Comparison of ENCODE assay signal across 2 cellular contexts in genomic region chr9:78860806-78861475, GRCh38.
TF ChIP-seq lines count a peak whose summit lies in the region.

No MANE protein-coding gene starts in this region.

TF ChIP-seq in IMR-90, 13 proteins besides CTCF, POLR2A, EP300 and RAD21 (continued from another document):
- no peak for TF ChIP-seq ELK1 (IDR thresholded peaks at IDR 0.05; ENCODE audit: borderline replicate concordance, low read depth, low read length)
- no peak for TF ChIP-seq NFE2L2 (IDR thresholded peaks at IDR 0.05; ENCODE audit: low read depth, low read length)
- no peak for TF ChIP-seq USF2 (IDR thresholded peaks at IDR 0.05; ENCODE audit: low read depth, low read length)
- no peak for TF ChIP-seq SMC3 (IDR thresholded peaks at IDR 0.05; ENCODE audit: low read depth, low read length)
- no peak for TF ChIP-seq CHD1 (IDR thresholded peaks at IDR 0.05; ENCODE audit: low read depth, low read length)
- no peak for TF ChIP-seq CEBPB (IDR thresholded peaks at IDR 0.05; ENCODE audit: low read depth, low read length)
- TF ChIP-seq FOS (IDR thresholded peaks at IDR 0.05; ENCODE audit: low read depth, low read length): no peak
- TF ChIP-seq RCOR1 (IDR thresholded peaks at IDR 0.05; ENCODE audit: insufficient replicate concordance, low read length): no peak
- no peak for TF ChIP-seq MAZ (IDR thresholded peaks at IDR 0.05; ENCODE audit: borderline replicate concordance, low read depth, low read length)
- no peak for TF ChIP-seq MAFK (IDR thresholded peaks at IDR 0.05; ENCODE audit: low read depth, low read length)

TF ChIP-seq in GM12878, 131 proteins besides CTCF, POLR2A, EP300 and RAD21 (continued from another document):
- no peak for TF ChIP-seq PRDM15 (CRISPR knock-in tag; IDR thresholded peaks at IDR 0.05)
- no peak for TF ChIP-seq ATF2 (IDR thresholded peaks at IDR 0.05; ENCODE audit: low read length)
- no peak for TF ChIP-seq CBFB (IDR thresholded peaks at IDR 0.05; ENCODE audit: low read depth)
- TF ChIP-seq USF2 (IDR thresholded peaks at IDR 0.05; ENCODE audit: borderline replicate concordance, low read depth, low read length): no peak
- TF ChIP-seq WRNIP1 (IDR thresholded peaks at IDR 0.05; ENCODE audit: borderline replicate concordance, low read depth, low read length): no peak
- no peak for TF ChIP-seq FOXM1 (IDR thresholded peaks at IDR 0.05; ENCODE audit: low read depth, low read length)
- TF ChIP-seq SUPT20H (IDR thresholded peaks at IDR 0.05; ENCODE audit: borderline replicate concordance, control insufficient read depth, low read depth, low read length): no peak
- TF ChIP-seq REST (IDR thresholded peaks at IDR 0.05; ENCODE audit: low read depth, low read length): no peak
- no peak for TF ChIP-seq ZNF274 (IDR thresholded peaks at IDR 0.05; ENCODE audit: insufficient read depth, insufficient read length)
- no peak for TF ChIP-seq IKZF2 (IDR thresholded peaks at IDR 0.05)
- no peak for TF ChIP-seq ZBTB40 (IDR thresholded peaks at IDR 0.05; ENCODE audit: borderline replicate concordance)
- TF ChIP-seq ZNF592 (IDR thresholded peaks at IDR 0.05): no peak
- TF ChIP-seq NFXL1 (IDR thresholded peaks at IDR 0.05; ENCODE audit: borderline replicate concordance): no peak
TF ChIP-seq in GM12878: peak in this region for 0.
